Comparison of ENCODE assay signal across 8 cellular contexts in genomic region chr9:129624947-129625346, GRCh38. TPM values are rescaled to one million over a fixed set of nuclear protein-coding genes. Genes with fewer than 3 reads are reported as not detected.
DNase-seq lines count a peak whose midpoint lies in the region; ATAC-seq and TF ChIP-seq lines count a peak whose summit lies in the region.

No MANE protein-coding gene starts in this region.

- BruUV-seq in IMR-90 (replicated peaks; lab: Mats Ljungman, UMichigan): no TSS peak

- TF ChIP-seq CTCF in IMR-90 (conservative IDR thresholded peaks at IDR 0.05; ENCODE audit: low read depth, low read length): no peak

- DNase-seq in CD4-positive, alpha-beta memory T cell: peak in 4 of 5 donors; percentile 50 to 75 (median 57)
- peak; percentile 32 for DNase-seq in IMR-90
- DNase-seq in T-helper 22 cell (ENCODE audit: low read depth): peak; percentile 48
- DNase-seq in NCI-H2196 (lab: John Stamatoyannopoulos, UW; ENCODE audit: unreplicated experiment): no peak
- DNase-seq in DMS79 treated with DMSO at 0.1 percent for 48 hours (lab: John Stamatoyannopoulos, UW): no peak

- no peak overlapping the region for H3K9ac ChIP-seq in IMR-90 (ENCODE audit: low read depth, low read length)
- no peak overlapping the region for H3K9ac ChIP-seq in iPS-15b (ENCODE audit: low read depth, low read length)

- peaks cover 56% of the 10 kb centered on the region for H3K4me1 ChIP-seq in CD4-positive, alpha-beta memory T cell (ENCODE audit: insufficient read depth, low read length)
- H3K4me1 ChIP-seq in IMR-90 (ENCODE audit: control insufficient read depth, insufficient read depth, low read length) (peaks cover 25% of the 10 kb centered on the region), iPS-15b (ENCODE audit: control insufficient read depth, insufficient read depth, low read length) (peaks cover 11% of the 10 kb centered on the region)

- no peak overlapping the region for H4K8ac ChIP-seq in IMR-90 (ENCODE audit: low read depth in 2 of 2, low read length in 2 of 2)

- no peak overlapping the region for H3K4ac ChIP-seq in IMR-90 (ENCODE audit: low read depth, low read length)

- dilution Hi-C loops in IMR-90 (cut with HindIII; ENCODE audit: low sequenced_read_pairs, unreplicated experiment): no loop called here

- POLR2A ChIA-PET in CD4-positive, alpha-beta memory T cell (lab: Charles Lee; ENCODE audit: partially characterized antibody): interaction anchor here (0.5 to 5.6 kb wide), 11 partner anchors 8 to 1956 kb away, joined by 3 to 58 read pairs (median 4); partner anchors contain the start of genes ASB6 and SH3GLB2
- POLR2A ChIA-PET in IMR-90 (lab: Charles Lee; ENCODE audit: unreplicated experiment): interaction anchor here (1.4 kb wide), 1 partner anchor 486 kb away, joined by 3 read pairs; no protein-coding TSS in a partner anchor

- H2BK5ac ChIP-seq in IMR-90 (ENCODE audit: low read depth, low read length, poor library complexity, severe bottlenecking): no peak overlapping the region

- TF ChIP-seq RAD21 in IMR-90 (IDR thresholded peaks at IDR 0.05; ENCODE audit: low read length): no peak

- H3K36me3 Mint-ChIP-seq in CD4-positive, alpha-beta memory T cell: peaks cover 0 to 17% of the 10 kb centered on the region in 2 donors

- H3K18ac ChIP-seq in IMR-90 (ENCODE audit: low read depth, low read length): no peak overlapping the region

- H3K36me3 ChIP-seq in CD4-positive, alpha-beta memory T cell (ENCODE audit: insufficient read depth, low read length): no peaks in the 10 kb centered on the region
- H3K36me3 ChIP-seq in IMR-90 (ENCODE audit: control insufficient read depth, insufficient read depth, low read length) (peaks cover 3% of the 10 kb centered on the region; the same call in 1 of the 2 replicates), iPS-15b (ENCODE audit: control insufficient read depth, insufficient read depth, low read length) (peaks cover 5% of the 10 kb centered on the region)

- H3K9me1 ChIP-seq in IMR-90 (ENCODE audit: insufficient read depth, low read length): peaks cover 17% of the 10 kb centered on the region

- H2BK20ac ChIP-seq in IMR-90 (ENCODE audit: low read depth, low read length): no peak overlapping the region

- H2AK5ac ChIP-seq in IMR-90 (ENCODE audit: low read depth, low read length): no peak overlapping the region

- H2AK9ac ChIP-seq in IMR-90 (replicated peaks; ENCODE audit: low read depth, low read length, poor library complexity): no peak overlapping the region

- H3K14ac ChIP-seq in IMR-90 (replicated peaks; ENCODE audit: low read depth, low read length): no peak overlapping the region

- peaks cover 23 to 65% (median 46%) of the 10 kb centered on the region in 4 donors for H3K4me1 Mint-ChIP-seq in CD4-positive, alpha-beta memory T cell

- H3K27ac Mint-ChIP-seq in CD4-positive, alpha-beta memory T cell: peak overlapping the region; percentile 81 to 96 (median 91)

- no peak overlapping the region for H2AFZ ChIP-seq in IMR-90 (replicated peaks; ENCODE audit: low read length, poor library complexity)

- no peak overlapping the region for H4K91ac ChIP-seq in IMR-90 (ENCODE audit: insufficient read depth, low read depth, low read length)

- peaks cover 33% of the 10 kb centered on the region for H4K20me1 ChIP-seq in IMR-90 (ENCODE audit: insufficient read depth, low read length)

- H3K27me3 Mint-ChIP-seq in CD4-positive, alpha-beta memory T cell: peaks cover 9 to 19% of the 10 kb centered on the region in 2 donors

- TF ChIP-seq POLR2A in IMR-90 (IDR thresholded peaks at IDR 0.05; ENCODE audit: low read depth, low read length): no peak

- H3K23ac ChIP-seq in IMR-90 (ENCODE audit: low read depth, low read length): no peak overlapping the region

- intact Hi-C loops in CD4-positive, alpha-beta memory T cell (cut with micrococcal nuclease): loop anchor here (1.0 kb wide), 1 partner anchor 486 kb away; no protein-coding TSS in a partner anchor
- intact Hi-C loops in IMR-90 (cut with micrococcal nuclease): loop anchor here (1.0 kb wide), 1 partner anchor 486 kb away; no protein-coding TSS in a partner anchor

- H2BK120ac ChIP-seq in IMR-90 (ENCODE audit: low read depth, low read length): no peak overlapping the region

- CTCF ChIA-PET in CD4-positive, alpha-beta memory T cell (lab: Charles Lee; ENCODE audit: partially characterized antibody): interaction anchor here (0.7 to 8.9 kb wide), 19 partner anchors 12 to 508 kb away, joined by 3 to 151 read pairs (median 11); partner anchors contain the start of genes ASB6 and IER5L
- CTCF ChIA-PET in IMR-90 (lab: Yijun Ruan, JAX): interaction anchor here (1.2 to 3.1 kb wide), 3 partner anchors 11 to 493 kb away, joined by 7 to 26 read pairs (median 8); no protein-coding TSS in a partner anchor

- no peaks in the 10 kb centered on the region for H3K9me3 Mint-ChIP-seq in CD4-positive, alpha-beta memory T cell

- H4K5ac ChIP-seq in IMR-90 (ENCODE audit: low read depth, low read length): no peak overlapping the region

- H3K27ac ChIP-seq in CD4-positive, alpha-beta memory T cell (ENCODE audit: low read depth, low read length): no peak overlapping the region
- H3K27ac ChIP-seq in IMR-90 (ENCODE audit: insufficient read depth, low read length): no peak overlapping the region

- in situ Hi-C loops in IMR-90 (cut with MboI; ENCODE audit: low sequenced_read_pairs): no loop called here

- H3K4me2 ChIP-seq in IMR-90 (ENCODE audit: low read depth, low read length): no peak overlapping the region

- H3K79me1 ChIP-seq in IMR-90 (ENCODE audit: low read depth in 1 of 2, low read length in 2 of 2): peaks cover 7 to 39% of the 10 kb centered on the region in 2 experiments; a peak in 3 of 4 replicates

- 60% methylated on average over 1 of the region's 9 CpGs; no CpG with 5 or more reads in 1 of the 2 experiments for WGBS in IMR-90 (ENCODE audit: extremely low coverage in 2 of 2, insufficient read length in 1 of 2), 2 experiments

- no peaks in the 10 kb centered on the region for H3K9me3 ChIP-seq in CD4-positive, alpha-beta memory T cell (ENCODE audit: control insufficient read depth in 1 of 2, low read length in 2 of 2)
- H3K9me3 ChIP-seq in IMR-90 (ENCODE audit: control insufficient read depth, insufficient read depth, low read length): no peaks in the 10 kb centered on the region
- no peaks in the 10 kb centered on the region for H3K9me3 ChIP-seq in iPS-15b (ENCODE audit: control insufficient read depth, insufficient read depth, low read length)

- peaks cover 8% of the 10 kb centered on the region for H3K27me3 ChIP-seq in CD4-positive, alpha-beta memory T cell (ENCODE audit: insufficient read depth, low read length)
- H3K27me3 ChIP-seq in IMR-90 (ENCODE audit: control insufficient read depth, insufficient read depth, low read length) (no peaks in the 10 kb centered on the region), iPS-15b (ENCODE audit: control insufficient read depth, insufficient read depth, low read length) (peaks cover 20% of the 10 kb centered on the region)

- ATAC-seq in IMR-90 (ENCODE audit: low read depth) (no peak), HG02852 (IDR thresholded peaks at IDR 0.05; ENCODE audit: unreplicated experiment) (no peak), HG02981 (IDR thresholded peaks at IDR 0.05; ENCODE audit: unreplicated experiment) (no peak)

- H2BK15ac ChIP-seq in IMR-90 (ENCODE audit: low read depth, low read length): no peak overlapping the region

- H3K56ac ChIP-seq in IMR-90 (ENCODE audit: extremely low read depth, insufficient read depth, low read length): no peak overlapping the region

- peak overlapping the region; percentile 76 to 92 (median 86) for H3K4me3 Mint-ChIP-seq in CD4-positive, alpha-beta memory T cell

- no peak overlapping the region for H3K4me3 ChIP-seq in CD4-positive, alpha-beta memory T cell (ENCODE audit: low read length in 2 of 2)
- H3K4me3 ChIP-seq in IMR-90 (ENCODE audit: insufficient read depth, low read depth, low read length) (no peak overlapping the region), iPS-15b (ENCODE audit: low read depth, low read length) (peak overlapping the region; percentile 22)

TF ChIP-seq in IMR-90, 13 proteins besides CTCF, POLR2A, EP300 and RAD21 (continues in another document):
- TF ChIP-seq CEBPB (IDR thresholded peaks at IDR 0.05; ENCODE audit: low read depth, low read length) (peak; percentile 14; the same call in 1 of the 2 replicates), NFE2L2 (IDR thresholded peaks at IDR 0.05; ENCODE audit: low read depth, low read length) (no peak), USF2 (IDR thresholded peaks at IDR 0.05; ENCODE audit: low read depth, low read length) (no peak)

RNA-seq across cellular contexts. Expression of gene NTMT1, which starts 1.0 kb away (rescaled TPM):
- 10 to 100 TPM; 45.0 to 45.3 TPM for total RNA-seq in CD4-positive, alpha-beta memory T cell
- polyA plus RNA-seq in CD4-positive, alpha-beta memory T cell: 10 to 100 TPM; 48.4 to 55.1 TPM
- total RNA-seq in IMR-90 (2012; rRNA removed): 67.8 and 68.1 TPM in 2 replicates
- 88.1 and 108 TPM in 2 replicates for polyA plus RNA-seq in IMR-90 (2012; rRNA removed)
- polyA plus RNA-seq in IMR-90 (2012; cell fraction: cytosol; rRNA removed): 57.5 and 92.6 TPM in 2 replicates
- polyA plus RNA-seq in IMR-90 (2012; cell fraction: nucleus; rRNA removed; ENCODE audit: low replicate concordance): 56.2 and 66.4 TPM in 2 replicates

RNA-seq across cellular contexts. Expression of gene C9orf50, which starts 4.0 kb away (rescaled TPM):
- not detected for total RNA-seq in CD4-positive, alpha-beta memory T cell
- polyA plus RNA-seq in CD4-positive, alpha-beta memory T cell: not detected
- total RNA-seq in IMR-90 (2012; rRNA removed): not detected in 2 replicates
- 0.09 and 0.20 TPM in 2 replicates for polyA plus RNA-seq in IMR-90 (2012; rRNA removed)
- 0.06 and 0.19 TPM in 2 replicates for polyA plus RNA-seq in IMR-90 (2012; cell fraction: cytosol; rRNA removed)
- 0.42 and 0.54 TPM in 2 replicates for polyA plus RNA-seq in IMR-90 (2012; cell fraction: nucleus; rRNA removed; ENCODE audit: low replicate concordance)

RNA-seq across cellular contexts. Expression of gene ASB6, which starts 17.0 kb away (rescaled TPM):
- 10 to 100 TPM; 33.0 to 33.1 TPM for total RNA-seq in CD4-positive, alpha-beta memory T cell
- polyA plus RNA-seq in CD4-positive, alpha-beta memory T cell: 10 to 100 TPM; 17.3 to 29.7 TPM
- total RNA-seq in IMR-90 (2012; rRNA removed): 9.4 and 9.7 TPM in 2 replicates
- polyA plus RNA-seq in IMR-90 (2012; rRNA removed): 28.9 and 31.4 TPM in 2 replicates
- 22.2 and 27.8 TPM in 2 replicates for polyA plus RNA-seq in IMR-90 (2012; cell fraction: cytosol; rRNA removed)
- polyA plus RNA-seq in IMR-90 (2012; cell fraction: nucleus; rRNA removed; ENCODE audit: low replicate concordance): 42.0 and 79.1 TPM in 2 replicates

RNA-seq across cellular contexts. Expression of gene PRRX2, which starts 40.5 kb away (rescaled TPM):
- not detected for total RNA-seq in CD4-positive, alpha-beta memory T cell
- not detected for polyA plus RNA-seq in CD4-positive, alpha-beta memory T cell
- total RNA-seq in IMR-90 (2012; rRNA removed): 12.7 and 13.1 TPM in 2 replicates
- 35.5 and 45.9 TPM in 2 replicates for polyA plus RNA-seq in IMR-90 (2012; rRNA removed)
- polyA plus RNA-seq in IMR-90 (2012; cell fraction: cytosol; rRNA removed): 19.5 and 46.6 TPM in 2 replicates
- polyA plus RNA-seq in IMR-90 (2012; cell fraction: nucleus; rRNA removed; ENCODE audit: low replicate concordance): 10.2 and 29.0 TPM in 2 replicates

Comparison
In these comparisons a context has a peak if more than half of its experiments do, and no peak if none do; other contexts are left out.
1. DNase-seq: peak in CD4-positive, alpha-beta memory T cell (4 of 5), IMR-90 (single experiment) and T-helper 22 cell (single experiment); none in NCI-H2196 (single experiment) and DMS79 treated with DMSO at 0.1 percent for 48 hours (single experiment).